Comparison of ENCODE assay signal across 8 cellular contexts in the genomic region with DNA sequence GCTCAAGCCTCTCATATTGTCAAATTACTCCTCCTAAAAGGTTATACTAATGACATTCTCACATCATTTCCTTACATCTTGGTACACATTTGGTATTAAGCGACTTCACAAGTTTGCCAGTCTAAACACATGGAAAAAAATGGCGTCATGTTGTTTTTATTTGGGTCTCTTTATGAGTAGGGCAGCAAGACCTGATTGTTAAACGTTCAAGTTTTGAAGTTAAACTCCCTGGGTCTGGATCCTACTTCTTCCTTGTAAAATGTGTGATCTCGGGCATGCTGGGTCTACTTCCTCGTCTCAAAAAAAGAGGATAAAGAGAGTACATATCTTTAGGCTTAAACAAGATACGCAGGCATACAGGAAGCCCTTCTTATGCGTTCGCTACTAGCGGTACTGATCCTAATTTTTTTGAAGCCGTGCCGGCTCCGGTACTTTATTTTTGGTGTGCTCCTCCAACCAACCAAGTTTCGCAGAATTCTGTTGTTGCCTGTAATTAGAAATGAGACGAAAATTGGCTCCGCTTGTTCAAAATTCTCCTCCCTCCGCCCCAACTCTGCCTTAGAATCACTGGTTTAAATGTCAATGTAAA. TPM values are rescaled to one million over a fixed set of nuclear protein-coding genes. Genes with fewer than 3 reads are reported as not detected.
A peak's percentile ranks its signal among the peaks of the same experiment; 100 is the strongest.
DNase-seq lines count a peak whose midpoint lies in the region; ATAC-seq and TF ChIP-seq lines count a peak whose summit lies in the region.

No MANE protein-coding gene starts in this region.

- no peak overlapping the region for H3K4me3 Mint-ChIP-seq in activated T-helper 1 cell treated with anti-CD3 and anti-CD28 coated beads, Interleukin-12 subunit alpha, Interleukin-12 subunit beta, Interleukin-2, Interleukin-4 antibody, amounts not matched to agents 30 ng/mL and 10 ng/mL and 1 ng/mL, durations not matched to agents 14 hours and 24 hours and 36 hours
- H3K4me3 Mint-ChIP-seq in effector memory CD8-positive, alpha-beta T cell = no peak overlapping the region

- no peak for TF ChIP-seq CTCF in OCI-LY3 (IDR thresholded peaks at IDR 0.05; ENCODE audit: low read depth, low read length)

- no peaks in the 10 kb centered on the region for H3K9me3 ChIP-seq in OCI-LY3 (ENCODE audit: insufficient read depth, low read length)
- no peaks in the 10 kb centered on the region for H3K9me3 ChIP-seq in mononuclear cell (ENCODE audit: low read depth, low read length)

- peak overlapping the region; percentile 82 for H3K27ac ChIP-seq in OCI-LY3 (ENCODE audit: low read length)

- no peak overlapping the region for H3K27ac Mint-ChIP-seq in activated T-helper 1 cell treated with anti-CD3 and anti-CD28 coated beads, Interleukin-12 subunit alpha, Interleukin-12 subunit beta, Interleukin-2, Interleukin-4 antibody, amounts not matched to agents 30 ng/mL and 10 ng/mL and 1 ng/mL, durations not matched to agents 14 hours and 24 hours and 36 hours
- H3K27ac Mint-ChIP-seq in effector memory CD8-positive, alpha-beta T cell = no peak overlapping the region

- peak overlapping the region; percentile 93 for H3K4me3 ChIP-seq in OCI-LY3 (ENCODE audit: low read length)
- H3K4me3 ChIP-seq in mononuclear cell (ENCODE audit: low read length) = peak overlapping the region; percentile 85

- no peaks in the 10 kb centered on the region for H3K36me3 ChIP-seq in OCI-LY3 (replicated peaks; ENCODE audit: low read depth, low read length)

- peak overlapping the region; percentile 95 for H3K9ac ChIP-seq in OCI-LY3 (ENCODE audit: low read length)

- H3K27me3 ChIP-seq in OCI-LY3 (ENCODE audit: low read depth, low read length) (no peaks in the 10 kb centered on the region), mononuclear cell (ENCODE audit: insufficient read depth, low read length) (no peaks in the 10 kb centered on the region)

- peaks cover 7% of the 10 kb centered on the region for H3K4me1 Mint-ChIP-seq in activated T-helper 1 cell treated with anti-CD3 and anti-CD28 coated beads, Interleukin-12 subunit alpha, Interleukin-12 subunit beta, Interleukin-2, Interleukin-4 antibody, amounts not matched to agents 30 ng/mL and 10 ng/mL and 1 ng/mL, durations not matched to agents 14 hours and 24 hours and 36 hours (ENCODE audit: low read depth)
- peaks cover 4 to 7% of the 10 kb centered on the region in 2 donors for H3K4me1 Mint-ChIP-seq in effector memory CD8-positive, alpha-beta T cell (ENCODE audit: low read depth in 2 of 2)

- DNase-seq in activated T-helper 1 cell treated with Interleukin-2 at 50 U/mL for 16 hours (ENCODE audit: low read depth) (peak; percentile 9), DMS114 treated with DMSO at 0.1 percent for 48 hours (lab: John Stamatoyannopoulos, UW; ENCODE audit: unreplicated experiment) (no peak)
- no peak for DNase-seq in activated T-helper 1 cell treated with anti-CD3 and anti-CD28 coated beads, Interleukin-12 subunit alpha, Interleukin-12 subunit beta, Interleukin-2, Interleukin-4 antibody, amounts not matched to agents 30 ng/mL and 10 ng/mL and 1 ng/mL, durations not matched to agents 14 hours and 24 hours and 36 hours (ENCODE audit: low spot score)
- peak in 2 of 3 experiments; percentile 39 to 40 for DNase-seq in effector memory CD8-positive, alpha-beta T cell
- DNase-seq in central memory CD4-positive, alpha-beta T cell = no peak

- H3K27me3 Mint-ChIP-seq in activated T-helper 1 cell treated with anti-CD3 and anti-CD28 coated beads, Interleukin-12 subunit alpha, Interleukin-12 subunit beta, Interleukin-2, Interleukin-4 antibody, amounts not matched to agents 30 ng/mL and 10 ng/mL and 1 ng/mL, durations not matched to agents 14 hours and 24 hours and 36 hours (ENCODE audit: insufficient read depth) = no peaks in the 10 kb centered on the region
- H3K27me3 Mint-ChIP-seq in effector memory CD8-positive, alpha-beta T cell = peaks cover 0 to 4% of the 10 kb centered on the region in 2 donors

- peaks cover 34% of the 10 kb centered on the region for H3K79me2 ChIP-seq in OCI-LY3 (ENCODE audit: low read length)

- peak; percentile 2 for ATAC-seq in HG02852 (IDR thresholded peaks at IDR 0.05; ENCODE audit: unreplicated experiment)
- peak; percentile 35 for ATAC-seq in effector memory CD8-positive, alpha-beta T cell (replicated peaks)

- peak overlapping the region; percentile 77 for H3K4me2 ChIP-seq in OCI-LY3 (ENCODE audit: low read length)

- peaks cover 2% of the 10 kb centered on the region for H3K36me3 Mint-ChIP-seq in activated T-helper 1 cell treated with anti-CD3 and anti-CD28 coated beads, Interleukin-12 subunit alpha, Interleukin-12 subunit beta, Interleukin-2, Interleukin-4 antibody, amounts not matched to agents 30 ng/mL and 10 ng/mL and 1 ng/mL, durations not matched to agents 14 hours and 24 hours and 36 hours (ENCODE audit: low read depth)
- no peaks in the 10 kb centered on the region for H3K36me3 Mint-ChIP-seq in effector memory CD8-positive, alpha-beta T cell (ENCODE audit: insufficient read depth)

- 0 out of 2 replicates have a peak, but pooled peaks cover 5% of the 10 kb centered on the region for H4K20me1 ChIP-seq in OCI-LY3 (ENCODE audit: insufficient read depth, low read length)

- H3K9me3 Mint-ChIP-seq in activated T-helper 1 cell treated with anti-CD3 and anti-CD28 coated beads, Interleukin-12 subunit alpha, Interleukin-12 subunit beta, Interleukin-2, Interleukin-4 antibody, amounts not matched to agents 30 ng/mL and 10 ng/mL and 1 ng/mL, durations not matched to agents 14 hours and 24 hours and 36 hours = no peaks in the 10 kb centered on the region
- no peaks in the 10 kb centered on the region for H3K9me3 Mint-ChIP-seq in effector memory CD8-positive, alpha-beta T cell

- H3K4me1 ChIP-seq in OCI-LY3 (ENCODE audit: low read length) = peaks cover 14% of the 10 kb centered on the region
- H3K4me1 ChIP-seq in mononuclear cell (ENCODE audit: insufficient read depth, low read length) = peaks cover 22% of the 10 kb centered on the region

- peak overlapping the region; percentile 72 for H2AFZ ChIP-seq in OCI-LY3 (ENCODE audit: low read depth, low read length)

- intact Hi-C loops in activated T-helper 1 cell treated with anti-CD3 and anti-CD28 coated beads, Interleukin-12 subunit alpha, Interleukin-12 subunit beta, Interleukin-2, Interleukin-4 antibody, amounts not matched to agents 30 ng/mL and 10 ng/mL and 1 ng/mL, durations not matched to agents 14 hours and 24 hours and 36 hours (cut with micrococcal nuclease) = loop anchor here (1.0 to 10.0 kb wide), 16 partner anchors 11 to 1834 kb away; partner anchors contain the start of genes JAK2, PLGRKT, PLPP6 and PUM3

RNA-seq across cellular contexts. Expression of gene CDC37L1, which starts 0.6 kb away (rescaled TPM):
- 11.1 and 11.3 TPM in 2 replicates for total RNA-seq in activated T-helper 1 cell treated with anti-CD3 and anti-CD28 coated beads, Interleukin-12 subunit alpha, Interleukin-12 subunit beta, Interleukin-2, Interleukin-4 antibody, amounts not matched to agents 30 ng/mL and 10 ng/mL and 1 ng/mL, durations not matched to agents 14 hours and 24 hours and 36 hours
- total RNA-seq in mononuclear cell = 36.2 TPM

RNA-seq across cellular contexts. Expression of gene SPATA6L, which starts 12.5 kb away (rescaled TPM):
- not detected in 2 replicates for total RNA-seq in activated T-helper 1 cell treated with anti-CD3 and anti-CD28 coated beads, Interleukin-12 subunit alpha, Interleukin-12 subunit beta, Interleukin-2, Interleukin-4 antibody, amounts not matched to agents 30 ng/mL and 10 ng/mL and 1 ng/mL, durations not matched to agents 14 hours and 24 hours and 36 hours
- total RNA-seq in mononuclear cell = 1.8 TPM

RNA-seq across cellular contexts. Expression of gene PLPP6, which starts 16.7 kb away (rescaled TPM):
- 5.3 and 5.7 TPM in 2 replicates for total RNA-seq in activated T-helper 1 cell treated with anti-CD3 and anti-CD28 coated beads, Interleukin-12 subunit alpha, Interleukin-12 subunit beta, Interleukin-2, Interleukin-4 antibody, amounts not matched to agents 30 ng/mL and 10 ng/mL and 1 ng/mL, durations not matched to agents 14 hours and 24 hours and 36 hours
- 10.1 TPM for total RNA-seq in mononuclear cell

Comparison
In these comparisons a context has a peak if more than half of its experiments do, and no peak if none do; other contexts are left out.
1. DNase-seq: peak in activated T-helper 1 cell treated with Interleukin-2 at 50 U/mL for 16 hours (single experiment) and effector memory CD8-positive, alpha-beta T cell (2 of 3); none in activated T-helper 1 cell treated with anti-CD3 and anti-CD28 coated beads, Interleukin-12 subunit alpha, Interleukin-12 subunit beta, Interleukin-2, Interleukin-4 antibody, amounts not matched to agents 30 ng/mL and 10 ng/mL and 1 ng/mL, durations not matched to agents 14 hours and 24 hours and 36 hours (single experiment), DMS114 treated with DMSO at 0.1 percent for 48 hours (single experiment) and central memory CD4-positive, alpha-beta T cell (single experiment).